In genomic region chr11:115503886-115504278, GRCh38 we compare ENCODE assay signal across 7 cellular contexts. TPM values are rescaled to one million over a fixed set of nuclear protein-coding genes. Genes with fewer than 3 reads are reported as not detected.
DNase-seq lines count a peak whose midpoint lies in the region; ATAC-seq and TF ChIP-seq lines count a peak whose summit lies in the region.

No MANE protein-coding gene starts in this region.

- H3K9me3 ChIP-seq in H9 (ENCODE audit: control insufficient read depth, low read depth, low read length) (no peaks in the 10 kb centered on the region), RWPE2 (ENCODE audit: severe bottlenecking) (no peaks in the 10 kb centered on the region), psoas muscle (no peaks in the 10 kb centered on the region)

- H3K4me3 ChIP-seq in RWPE2 (ENCODE audit: severe bottlenecking) (peak overlapping the region; percentile 34), fibroblast of the aortic adventitia (ENCODE audit: low read depth, low read length) (peak overlapping the region; percentile 50), psoas muscle (peak overlapping the region; percentile 72)

- no peak for ATAC-seq in RWPE2 (ENCODE audit: low read depth)
- ATAC-seq in psoas muscle, result peak; percentile 25 to 50 (median 32)
- ATAC-seq in GM21367 (IDR thresholded peaks at IDR 0.05; ENCODE audit: unreplicated experiment), result no peak
- ATAC-seq in HG02610 (IDR thresholded peaks at IDR 0.05; ENCODE audit: unreplicated experiment), result no peak

- peak overlapping the region; percentile 27 for H3K18ac ChIP-seq in H9 (ENCODE audit: insufficient read length, low read depth, low read length)

- peaks cover 51% of the 10 kb centered on the region for H3K27me3 Mint-ChIP-seq in H9 (ENCODE audit: low read depth)

- H3K4ac ChIP-seq in H9 (ENCODE audit: low read depth, low read length), result no peak overlapping the region

- H3K79me2 ChIP-seq in H9 (ENCODE audit: insufficient read depth, low read length), result no peaks in the 10 kb centered on the region

- no peaks in the 10 kb centered on the region for H3K36me3 ChIP-seq in RWPE2 (ENCODE audit: low read depth)
- H3K36me3 ChIP-seq in psoas muscle (ENCODE audit: insufficient read depth in 1 of 2, low read depth in 1 of 2), result no peaks in the 10 kb centered on the region

- no peak overlapping the region for H2BK5ac ChIP-seq in H9 (ENCODE audit: insufficient read length, low read length)

- TF ChIP-seq CTCF in H9 (conservative IDR thresholded peaks at IDR 0.05), result no peak
- TF ChIP-seq CTCF in RWPE2 (IDR thresholded peaks at IDR 0.05; ENCODE audit: poor library complexity, severe bottlenecking), result no peak
- no peak for TF ChIP-seq CTCF in fibroblast of the aortic adventitia (IDR thresholded peaks at IDR 0.05; ENCODE audit: insufficient read depth, low read length)
- TF ChIP-seq CTCF in psoas muscle (IDR thresholded peaks at IDR 0.05), result no peak

- no peak overlapping the region for H2BK12ac ChIP-seq in H9 (ENCODE audit: insufficient read length, low read depth, low read length)

- no peak overlapping the region for H3K56ac ChIP-seq in H9 (ENCODE audit: insufficient read length, low read depth, low read length)

- H2AK5ac ChIP-seq in H9 (ENCODE audit: insufficient read length, low read length), result no peak overlapping the region

- H3K4me1 ChIP-seq in H9 (ENCODE audit: insufficient read depth, low read length) (no peaks in the 10 kb centered on the region), RWPE2 (ENCODE audit: insufficient read depth, poor library complexity, severe bottlenecking) (no peaks in the 10 kb centered on the region), psoas muscle (peaks cover 6% of the 10 kb centered on the region)

- H2BK15ac ChIP-seq in H9 (ENCODE audit: low read depth, low read length), result no peak overlapping the region

- H3K14ac ChIP-seq in H9 (ENCODE audit: insufficient read depth, low read length), result 0 out of 2 replicates have a peak overlapping the region, but pooled peaks have one; percentile 12

- H3K9me3 Mint-ChIP-seq in H9, result no peaks in the 10 kb centered on the region

- H2BK120ac ChIP-seq in H9 (ENCODE audit: low read depth, low read length, poor library complexity, severe bottlenecking), result no peak overlapping the region

- no peaks in the 10 kb centered on the region for H4K20me1 ChIP-seq in H9 (ENCODE audit: control insufficient read depth, insufficient read depth, insufficient read length)

- H4K5ac ChIP-seq in H9 (ENCODE audit: insufficient read length, low read depth, low read length), result no peak overlapping the region

- peak overlapping the region; percentile 78 for H3K4me2 ChIP-seq in H9 (ENCODE audit: insufficient read depth, insufficient read length, low read length)

- WGBS in H9 (ENCODE audit: extremely low coverage, insufficient read length, low lambda C conversion rate), result no CpG with 5 or more reads among the region's 15 CpGs
- 0% methylated on average over 11 to 15 of the region's 15 CpGs for WGBS in psoas muscle, 3 donors

- no peaks in the 10 kb centered on the region for H3K79me1 ChIP-seq in H9 (ENCODE audit: insufficient read depth, low read depth, low read length, poor library complexity, severe bottlenecking)

- H3K23ac ChIP-seq in H9 (ENCODE audit: insufficient read length, low read depth, low read length), result no peak overlapping the region

- intact Hi-C loops in psoas muscle (cut with DNase I), result loop anchor here (2.0 to 5.0 kb wide), 2 partner anchors 171 to 172 kb away; no protein-coding TSS in a partner anchor

- peak overlapping the region; percentile 71 to 89; a peak in 4 of 5 replicates for H3K4me3 Mint-ChIP-seq in H9

- H3K27ac Mint-ChIP-seq in H9, result peak overlapping the region in 1 of 3 experiments; percentile 67; a peak in 1 of 7 replicates

- no peaks in the 10 kb centered on the region for H3K36me3 Mint-ChIP-seq in H9 (ENCODE audit: insufficient read depth in 1 of 3, low read depth in 3 of 3)

- peaks cover 5 to 8% of the 10 kb centered on the region in 2 experiments; a peak in 3 of 4 replicates for H3K4me1 Mint-ChIP-seq in H9

- no peak overlapping the region for H3K9ac ChIP-seq in H9 (ENCODE audit: extremely low read depth, insufficient read length, low read length)

- H3K27ac ChIP-seq in H9 (ENCODE audit: insufficient read length, low read depth, low read length) (no peak overlapping the region), RWPE2 (ENCODE audit: poor library complexity, severe bottlenecking) (no peak overlapping the region), psoas muscle (peak overlapping the region; percentile 83)

- H2AFZ ChIP-seq in H9 (ENCODE audit: low read length), result no peak overlapping the region

- H2BK20ac ChIP-seq in H9 (ENCODE audit: low read depth, low read length, poor library complexity, severe bottlenecking), result no peak overlapping the region

- DNase-seq in H9 (no peak), RWPE2 (ENCODE audit: low spot score) (no peak), fibroblast of the aortic adventitia (ENCODE audit: low read depth) (no peak), psoas muscle (no peak), NOMO-1 treated with DMSO at 0.1 percent for 48 hours (lab: John Stamatoyannopoulos, UW; ENCODE audit: unreplicated experiment) (no peak)

- H4K8ac ChIP-seq in H9 (replicated peaks; ENCODE audit: insufficient read length, low read depth, low read length), result no peak overlapping the region

- no peak overlapping the region for H3T11ph ChIP-seq in H9 (ENCODE audit: low read length)

- H3K27me3 ChIP-seq in H9 (ENCODE audit: insufficient read depth, low read length) (peaks cover 21% of the 10 kb centered on the region; the same call in 1 of the 2 replicates), RWPE2 (ENCODE audit: insufficient read depth, poor library complexity, severe bottlenecking) (peaks cover 71% of the 10 kb centered on the region), psoas muscle (ENCODE audit: insufficient read depth in 3 of 3, low read length in 2 of 3) (no peaks in the 10 kb centered on the region)

- peaks cover 24% of the 10 kb centered on the region for H3K23me2 ChIP-seq in H9 (ENCODE audit: insufficient read length, low read depth, low read length, poor library complexity, severe bottlenecking)

- no peak overlapping the region for H4K91ac ChIP-seq in H9 (ENCODE audit: insufficient read length, low read depth, low read length)

RNA-seq across cellular contexts. Expression of gene CADM1, which starts 0.3 kb away (rescaled TPM):
- total RNA-seq in H9 (2021) (11.9 and 12.5 TPM in 2 replicates), fibroblast of the aortic adventitia (ENCODE audit: low replicate concordance) (0.16 and 0.45 TPM in 2 replicates), psoas muscle (10 to 100 TPM in 3 of 4 donors, 1 to 10 TPM in 1; 9.5 to 12.4 (median 10.1) TPM)
- 1 to 10 TPM; 3.1 to 4.4 (median 3.3) TPM for polyA plus RNA-seq in psoas muscle

Comparison
In these comparisons a context has a peak if more than half of its experiments do, and no peak if none do; other contexts are left out.
1. ATAC-seq: peak in psoas muscle (4 of 4); none in RWPE2 (single experiment), GM21367 (single experiment) and HG02610 (single experiment).
2. Peak in every context shown above with its lines, with median percentiles within 50 percentile points of each other: H3K4me3 ChIP-seq.